1 cellular context compared by ENCODE assay signal in genomic region chr5:32193591-32193990, GRCh38.
TF ChIP-seq lines count a peak whose summit lies in the region.

No MANE protein-coding gene starts in this region.

TF ChIP-seq in GM23338, 12 proteins besides CTCF, POLR2A, EP300 and RAD21 (continued from another document):
- TF ChIP-seq, protein P1, sequence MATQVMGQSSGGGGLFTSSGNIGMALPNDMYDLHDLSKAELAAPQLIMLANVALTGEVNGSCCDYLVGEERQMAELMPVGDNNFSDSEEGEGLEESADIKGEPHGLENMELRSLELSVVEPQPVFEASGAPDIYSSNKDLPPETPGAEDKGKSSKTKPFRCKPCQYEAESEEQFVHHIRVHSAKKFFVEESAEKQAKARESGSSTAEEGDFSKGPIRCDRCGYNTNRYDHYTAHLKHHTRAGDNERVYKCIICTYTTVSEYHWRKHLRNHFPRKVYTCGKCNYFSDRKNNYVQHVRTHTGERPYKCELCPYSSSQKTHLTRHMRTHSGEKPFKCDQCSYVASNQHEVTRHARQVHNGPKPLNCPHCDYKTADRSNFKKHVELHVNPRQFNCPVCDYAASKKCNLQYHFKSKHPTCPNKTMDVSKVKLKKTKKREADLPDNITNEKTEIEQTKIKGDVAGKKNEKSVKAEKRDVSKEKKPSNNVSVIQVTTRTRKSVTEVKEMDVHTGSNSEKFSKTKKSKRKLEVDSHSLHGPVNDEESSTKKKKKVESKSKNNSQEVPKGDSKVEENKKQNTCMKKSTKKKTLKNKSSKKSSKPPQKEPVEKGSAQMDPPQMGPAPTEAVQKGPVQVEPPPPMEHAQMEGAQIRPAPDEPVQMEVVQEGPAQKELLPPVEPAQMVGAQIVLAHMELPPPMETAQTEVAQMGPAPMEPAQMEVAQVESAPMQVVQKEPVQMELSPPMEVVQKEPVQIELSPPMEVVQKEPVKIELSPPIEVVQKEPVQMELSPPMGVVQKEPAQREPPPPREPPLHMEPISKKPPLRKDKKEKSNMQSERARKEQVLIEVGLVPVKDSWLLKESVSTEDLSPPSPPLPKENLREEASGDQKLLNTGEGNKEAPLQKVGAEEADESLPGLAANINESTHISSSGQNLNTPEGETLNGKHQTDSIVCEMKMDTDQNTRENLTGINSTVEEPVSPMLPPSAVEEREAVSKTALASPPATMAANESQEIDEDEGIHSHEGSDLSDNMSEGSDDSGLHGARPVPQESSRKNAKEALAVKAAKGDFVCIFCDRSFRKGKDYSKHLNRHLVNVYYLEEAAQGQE (IDR thresholded peaks at IDR 0.05; ENCODE audit: unreplicated experiment): no peak
- no peak for TF ChIP-seq ZNF114 (CRISPR knock-in tag; IDR thresholded peaks at IDR 0.05)
